In the genomic region with DNA sequence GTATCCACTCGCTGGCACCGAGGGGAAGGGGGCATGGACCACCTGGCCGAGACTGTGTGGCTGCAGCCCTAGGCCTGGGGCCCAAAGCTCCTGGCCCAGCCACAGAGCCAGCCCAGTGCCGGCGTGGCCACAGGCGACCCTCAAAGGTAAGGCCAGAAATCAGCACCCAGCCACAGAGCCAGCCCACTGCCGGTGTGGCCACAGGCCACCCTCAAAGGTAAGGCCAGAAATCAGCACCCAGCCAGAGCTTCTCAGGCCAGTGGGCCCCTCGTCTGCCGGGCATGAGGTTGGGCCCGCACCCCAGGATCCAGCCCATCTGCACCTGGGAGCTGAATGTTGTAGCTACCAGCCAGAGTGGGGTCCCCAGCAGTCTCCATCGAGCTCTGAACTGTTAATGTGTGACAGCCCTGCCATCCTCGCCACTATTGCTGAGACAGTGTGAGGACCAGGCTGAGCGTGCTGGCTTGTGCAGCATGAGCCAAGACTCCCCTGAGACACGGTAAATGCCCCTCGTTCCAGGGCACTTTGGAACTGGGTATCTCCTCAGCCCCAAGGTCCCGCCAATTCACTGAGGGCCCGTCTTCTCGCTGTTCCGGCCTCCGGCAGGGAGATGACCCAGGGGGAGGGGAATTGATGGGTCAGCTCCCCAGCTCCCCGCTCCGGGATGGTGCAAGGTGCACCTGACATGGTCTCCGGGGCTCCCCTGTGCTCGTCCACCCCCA, we compare ENCODE assay signal across 18 cellular contexts. TPM values are rescaled to one million over a fixed set of nuclear protein-coding genes. Genes with fewer than 3 reads are reported as not detected.
DNase-seq lines count a peak whose midpoint lies in the region; ATAC-seq, FAIRE-seq and TF ChIP-seq lines count a peak whose summit lies in the region.
"Had no signal": no experiment of that assay in that cellular context is flagged by ENCODE, and none has a peak within 500 bp of the region (broad histone marks: within the 10 kb centered on the region; RNA-seq: fewer than 3 reads in every experiment).

No MANE protein-coding gene starts in this region.

- ATAC-seq in HG03039 (IDR thresholded peaks at IDR 0.05; ENCODE audit: unreplicated experiment): no peak
- ATAC-seq: left lung had no signal

- H3K9me3 ChIP-seq in endothelial cell of umbilical vein (replicated peaks; ENCODE audit: control insufficient read depth, insufficient read depth, low read length): no peaks in the 10 kb centered on the region
- H3K9me3 ChIP-seq: ascending aorta had no signal

- POLR2A ChIA-PET in endothelial cell of umbilical vein (lab: Charles Lee): no interaction called here

- no peaks in the 10 kb centered on the region for H3K9me1 ChIP-seq in endothelial cell of umbilical vein (replicated peaks; ENCODE audit: control insufficient read depth, extremely low read depth, insufficient read depth, low read length)

- H3K27me3 ChIP-seq in endothelial cell of umbilical vein (ENCODE audit: control insufficient read depth in 2 of 2, insufficient read depth in 2 of 2, low read length in 2 of 2): no peaks in the 10 kb centered on the region
- H3K27me3 ChIP-seq: ascending aorta, left lung had no signal

- no peak overlapping the region for H3K4me2 ChIP-seq in endothelial cell of umbilical vein (ENCODE audit: insufficient read depth, low read length)

- TF ChIP-seq POLR2A in endothelial cell of umbilical vein (IDR thresholded peaks at IDR 0.05; ENCODE audit: low read depth, low read length): no peak

- no peak for TF ChIP-seq CTCF in endothelial cell of umbilical vein (IDR thresholded peaks at IDR 0.05; ENCODE audit: extremely low read depth in 1 of 2, insufficient read depth in 1 of 2, low read depth in 1 of 2, low read length in 2 of 2)

- no peaks in the 10 kb centered on the region for H3K79me2 ChIP-seq in endothelial cell of umbilical vein (ENCODE audit: control insufficient read depth, insufficient read depth, low read length)

- no peak overlapping the region for H3K27ac ChIP-seq in endothelial cell of umbilical vein (ENCODE audit: insufficient read depth, low read depth, low read length)
- H3K27ac ChIP-seq: ascending aorta, left lung had no signal

- no peaks in the 10 kb centered on the region for H4K20me1 ChIP-seq in endothelial cell of umbilical vein (replicated peaks; ENCODE audit: control insufficient read depth, extremely low read depth, insufficient read depth, low read length)

- no peak for FAIRE-seq in endothelial cell of umbilical vein (lab: Jason Lieb, UNC)
- FAIRE-seq: colon, frontal cortex, H54 had no signal

- DNase-seq in activated effector memory CD4-positive, alpha-beta T cell treated with anti-CD3 and anti-CD28 coated beads, Interleukin-2, amount 50 U/mL, for 16 hours: peak; percentile 59
- DNase-seq in activated effector memory CD4-positive, alpha-beta T cell treated with Interleukin-2 at 50 U/mL for 16 hours: no peak
- peak; percentile 28 for DNase-seq in NAMALWA (ENCODE audit: low spot score)
- no peak for DNase-seq in endothelial cell of umbilical vein (ENCODE audit: low read depth, low spot score)
- peak; percentile 19 for DNase-seq in stimulated activated CD8-positive, alpha-beta memory T cell treated with anti-CD3 and anti-CD28 coated beads, Interleukin-4, amount 100 ng/mL, for 48 hours
- DNase-seq in amygdala (lab: John Stamatoyannopoulos, UW): no peak
- DNase-seq in NCI-H2029 treated with DMSO at 0.1 percent for 48 hours (lab: John Stamatoyannopoulos, UW): no peak
- DNase-seq: Karpas-422, NCI-H1105, NCI-H2171, NCI-H774 had no signal

- no peaks in the 10 kb centered on the region for H3K36me3 ChIP-seq in endothelial cell of umbilical vein (ENCODE audit: control insufficient read depth in 2 of 2, extremely low read depth in 1 of 2, insufficient read depth in 2 of 2, low read length in 2 of 2)

- H3K4me3 ChIP-seq in endothelial cell of umbilical vein (replicated peaks in 1 of 3; ENCODE audit: insufficient read depth in 1 of 3, low read depth in 1 of 3, low read length in 3 of 3): no peak overlapping the region
- H3K4me3 ChIP-seq: ascending aorta, left lung had no signal

- intact Hi-C loops in endothelial cell of umbilical vein (cut with micrococcal nuclease): no loop called here

- dilution Hi-C loops in endothelial cell of umbilical vein (cut with MboI; ENCODE audit: extremely low pct_ligation_motif_present, low sequenced_read_pairs): no loop called here

- H2AFZ ChIP-seq in endothelial cell of umbilical vein (ENCODE audit: low read depth, low read length): no peak overlapping the region

- no TSS peak for BruUV-seq in endothelial cell of umbilical vein (replicated peaks; lab: Mats Ljungman, UMichigan)

- H3K4me1 ChIP-seq in endothelial cell of umbilical vein (ENCODE audit: control insufficient read depth, extremely low read depth, insufficient read depth, low read length): no peaks in the 10 kb centered on the region
- H3K4me1 ChIP-seq: ascending aorta, left lung had no signal

- no peak overlapping the region for H3K9ac ChIP-seq in endothelial cell of umbilical vein (replicated peaks; ENCODE audit: extremely low read depth, insufficient read depth, low read length)

- CTCF ChIA-PET in endothelial cell of umbilical vein (lab: Charles Lee): interaction anchor here (1.0 to 1.8 kb wide), 3 partner anchors 13 to 17 kb away, joined by 3 to 10 read pairs (median 3); no protein-coding TSS in a partner anchor

TF ChIP-seq in endothelial cell of umbilical vein, 7 proteins besides CTCF, POLR2A, EP300 and RAD21:
- TF ChIP-seq GATA2 (IDR thresholded peaks at IDR 0.05; ENCODE audit: insufficient read depth, insufficient read length, low read depth, low read length) (no peak), MYC (IDR thresholded peaks at IDR 0.05; ENCODE audit: low read depth, low read length) (no peak), FOS (IDR thresholded peaks at IDR 0.05; ENCODE audit: borderline replicate concordance, insufficient read depth, low read length) (no peak), POLR2AphosphoS5 (IDR thresholded peaks at IDR 0.05; ENCODE audit: insufficient read depth, low read depth, low read length) (no peak), EZH2 (IDR thresholded peaks at IDR 0.05; ENCODE audit: borderline replicate concordance, low read depth, low read length, severe bottlenecking) (peak; percentile 5), JUN (IDR thresholded peaks at IDR 0.05; ENCODE audit: borderline replicate concordance, insufficient read depth, insufficient read length, low read depth) (no peak)
- TF ChIP-seq, protein P1, sequence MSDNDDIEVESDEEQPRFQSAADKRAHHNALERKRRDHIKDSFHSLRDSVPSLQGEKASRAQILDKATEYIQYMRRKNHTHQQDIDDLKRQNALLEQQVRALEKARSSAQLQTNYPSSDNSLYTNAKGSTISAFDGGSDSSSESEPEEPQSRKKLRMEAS (IDR thresholded peaks at IDR 0.05; ENCODE audit: insufficient read depth, insufficient read length): no peak

RNA-seq across cellular contexts. Expression of a gene that starts 4.6 kb away (rescaled TPM):
- total RNA-seq in endothelial cell of umbilical vein: 1.2 and 1.5 TPM in 2 replicates
- 0.06 TPM in 1 of 2 replicates, not detected in the other for polyA plus RNA-seq in endothelial cell of umbilical vein
- polyA plus RNA-seq in endothelial cell of umbilical vein (2011; cell fraction: cytosol; rRNA removed): 0.04 TPM in 1 of 2 replicates, not detected in the other
- polyA plus RNA-seq in endothelial cell of umbilical vein (2011; cell fraction: nucleus; rRNA removed): 0.28 and 0.37 TPM in 2 replicates
- polyA plus RNA-seq in endothelial cell of umbilical vein (2012): 0.36 and 0.42 TPM in 2 replicates
- not detected in 2 replicates for polyA minus RNA-seq in endothelial cell of umbilical vein
- not detected for polyA minus RNA-seq in endothelial cell of umbilical vein (2011; cell fraction: cytosol; rRNA and poly(A)+ RNA removed)
- not detected in 2 replicates for polyA minus RNA-seq in endothelial cell of umbilical vein (2011; cell fraction: nucleus; rRNA and poly(A)+ RNA removed)
- total RNA-seq: CD4-positive, CD25-positive, alpha-beta regulatory T cell had no signal

RNA-seq across cellular contexts. Expression of a gene that starts 24.3 kb away (rescaled TPM):
- total RNA-seq in endothelial cell of umbilical vein: 15.3 and 31.7 TPM in 2 replicates
- polyA plus RNA-seq in endothelial cell of umbilical vein: 11.5 and 14.6 TPM in 2 replicates
- polyA plus RNA-seq in endothelial cell of umbilical vein (2011; cell fraction: cytosol; rRNA removed): 10.2 and 16.5 TPM in 2 replicates
- polyA plus RNA-seq in endothelial cell of umbilical vein (2011; cell fraction: nucleus; rRNA removed): 6.4 and 9.8 TPM in 2 replicates
- polyA plus RNA-seq in endothelial cell of umbilical vein (2012): 18.3 and 18.4 TPM in 2 replicates
- 5.2 and 6.1 TPM in 2 replicates for polyA minus RNA-seq in endothelial cell of umbilical vein
- polyA minus RNA-seq in endothelial cell of umbilical vein (2011; cell fraction: cytosol; rRNA and poly(A)+ RNA removed): 5.9 TPM
- polyA minus RNA-seq in endothelial cell of umbilical vein (2011; cell fraction: nucleus; rRNA and poly(A)+ RNA removed): 2.5 and 5.8 TPM in 2 replicates

Comparison
In these comparisons a context has a peak if more than half of its experiments do, and no peak if none do; other contexts are left out.
1. DNase-seq: peak in activated effector memory CD4-positive, alpha-beta T cell treated with anti-CD3 and anti-CD28 coated beads, Interleukin-2, amount 50 U/mL, for 16 hours (single experiment), NAMALWA (single experiment) and stimulated activated CD8-positive, alpha-beta memory T cell treated with anti-CD3 and anti-CD28 coated beads, Interleukin-4, amount 100 ng/mL, for 48 hours (single experiment); none in activated effector memory CD4-positive, alpha-beta T cell treated with Interleukin-2 at 50 U/mL for 16 hours (single experiment), endothelial cell of umbilical vein (single experiment), amygdala (0 of 56) and NCI-H2029 treated with DMSO at 0.1 percent for 48 hours (single experiment).